ENCODE assay signal across 10 cellular contexts in genomic region chr2:98936133-98936916, GRCh38. TPM values are rescaled to one million over a fixed set of nuclear protein-coding genes. Genes with fewer than 3 reads are reported as not detected.
DNase-seq lines count a peak whose midpoint lies in the region; ATAC-seq, FAIRE-seq and TF ChIP-seq lines count a peak whose summit lies in the region.
"Had no signal": no experiment of that assay in that cellular context is flagged by ENCODE, and none has a peak within 500 bp of the region (broad histone marks: within the 10 kb centered on the region; RNA-seq: fewer than 3 reads in every experiment).

Gene CRACDL (minus strand): TSS chr2:98936225. CDS start chr2:98846800, 89,425 bp downstream.

- intact Hi-C loops in natural killer cell (cut with micrococcal nuclease), result no loop called here

- DNase-seq in NCI-H2171 treated with DMSO at 0.1 percent for 48 hours (lab: John Stamatoyannopoulos, UW), result peak; percentile 23
- no peak for DNase-seq in NCI-H2171 (lab: John Stamatoyannopoulos, UW)
- peak; percentile 35 for DNase-seq in WERI-Rb-1
- DNase-seq in epithelial cell of proximal tubule (ENCODE audit: low read depth), result no peak
- no peak for DNase-seq in natural killer cell
- no peak for DNase-seq in ureter (ENCODE audit: low spot score)
- DNase-seq in RCC 7860 (ENCODE audit: low spot score), result no peak

- peak; percentile 56 for TF ChIP-seq CTCF in WERI-Rb-1 (IDR thresholded peaks at IDR 0.05; ENCODE audit: low read depth, low read length)
- peak; percentile 33 for TF ChIP-seq CTCF in epithelial cell of proximal tubule (conservative IDR thresholded peaks at IDR 0.05; ENCODE audit: low read depth, low read length)
- no peak for TF ChIP-seq CTCF in natural killer cell (IDR thresholded peaks at IDR 0.05)

- ATAC-seq in natural killer cell (peak in 1 of 3 donors; percentile 33), HG03280 (IDR thresholded peaks at IDR 0.05; ENCODE audit: unreplicated experiment) (no peak)

- H3K27ac Mint-ChIP-seq in natural killer cell, result no peak within 1 kb of the TSS

- no peaks in the 10 kb centered on the region for H3K4me1 Mint-ChIP-seq in natural killer cell

- peak within 1 kb of the TSS; percentile 55 for H3K4me3 Mint-ChIP-seq in natural killer cell

- H3K27me3 Mint-ChIP-seq in natural killer cell (ENCODE audit: low read depth in 2 of 2), result peaks cover 70 to 75% of the 10 kb centered on the region in 2 donors

- no peaks in the 10 kb centered on the region for H3K27me3 ChIP-seq in WERI-Rb-1 (ENCODE audit: insufficient read depth, low read depth, severe bottlenecking)
- H3K27me3 ChIP-seq: BLaER1 had no signal

- H3K36me3 Mint-ChIP-seq in natural killer cell, result no peaks in the 10 kb centered on the region

- H3K27ac ChIP-seq in WERI-Rb-1, result no peak within 1 kb of the TSS; the same call in 1 of the 2 replicates
- H3K27ac ChIP-seq: BLaER1, SJSA1 had no signal

- H3K36me3 ChIP-seq in WERI-Rb-1, result no peaks in the 10 kb centered on the region
- H3K36me3 ChIP-seq: BLaER1, SJSA1 had no signal

- peak within 1 kb of the TSS; percentile 43 for H3K4me3 ChIP-seq in WERI-Rb-1 (ENCODE audit: low read depth, low read length)
- H3K4me3 ChIP-seq in epithelial cell of proximal tubule (ENCODE audit: low read depth, low read length), result peak within 1 kb of the TSS; percentile 59
- H3K4me3 ChIP-seq: BLaER1, SJSA1 had no signal

- no peaks in the 10 kb centered on the region for H3K9me3 ChIP-seq in WERI-Rb-1 (ENCODE audit: severe bottlenecking)
- H3K9me3 ChIP-seq: SJSA1 had no signal

- no peaks in the 10 kb centered on the region for H3K9me3 Mint-ChIP-seq in natural killer cell

- no peak for FAIRE-seq in RCC 7860 (lab: Jason Lieb, UNC)

RNA-seq across cellular contexts. Expression of gene CRACDL, which starts in this region (rescaled TPM):
- total RNA-seq in epithelial cell of proximal tubule (0.29 and 1.0 TPM in 2 replicates), natural killer cell (under 1 TPM; 0.09 to 0.40 (median 0.11) TPM), ureter (25.5 TPM)
- total RNA-seq: SJSA1 had no signal

Comparison
In these comparisons a context has a peak if more than half of its experiments do, and no peak if none do; other contexts are left out.
1. RNA of gene CRACDL (total RNA-seq): 25.5 TPM in ureter (single experiment); 0.29 to 1.0 TPM in epithelial cell of proximal tubule and 0.09 to 0.40 TPM in natural killer cell; every median in the first group is over 10 times any median in the second.
2. DNase-seq: peak in NCI-H2171 treated with DMSO at 0.1 percent for 48 hours (single experiment) and WERI-Rb-1 (single experiment); none in NCI-H2171 (single experiment), epithelial cell of proximal tubule (single experiment), natural killer cell (single experiment), ureter (single experiment) and RCC 7860 (single experiment).